Comparison of ENCODE assay signal across 8 cellular contexts in genomic region chr20:13221313-13221672, GRCh38. TPM values are rescaled to one million over a fixed set of nuclear protein-coding genes. Genes with fewer than 3 reads are reported as not detected.
DNase-seq lines count a peak whose midpoint lies in the region; ATAC-seq, FAIRE-seq and TF ChIP-seq lines count a peak whose summit lies in the region.

No MANE protein-coding gene starts in this region.

- H3K27me3 Mint-ChIP-seq in activated T-helper 2 cell treated with anti-CD3 and anti-CD28 coated beads, Interferon-gamma antibody, Interleukin-2, Interleukin-4, amounts not matched to agents 10 μg/mL and 5 μg/mL and 100 μg/mL, durations not matched to agents 14 hours and 24 hours and 36 hours (ENCODE audit: low read depth), result peaks cover 55% of the 10 kb centered on the region

- peaks cover 24% of the 10 kb centered on the region for H3K4me1 Mint-ChIP-seq in activated T-helper 2 cell treated with anti-CD3 and anti-CD28 coated beads, Interferon-gamma antibody, Interleukin-2, Interleukin-4, amounts not matched to agents 10 μg/mL and 5 μg/mL and 100 μg/mL, durations not matched to agents 14 hours and 24 hours and 36 hours (ENCODE audit: low read depth)

- no peak overlapping the region for H2BK15ac ChIP-seq in mesendoderm (replicated peaks; ENCODE audit: low read depth)

- no peak overlapping the region for H2BK5ac ChIP-seq in mesendoderm (ENCODE audit: low read length)

- H3K4me3 Mint-ChIP-seq in activated T-helper 2 cell treated with anti-CD3 and anti-CD28 coated beads, Interferon-gamma antibody, Interleukin-2, Interleukin-4, amounts not matched to agents 10 μg/mL and 5 μg/mL and 100 μg/mL, durations not matched to agents 14 hours and 24 hours and 36 hours (ENCODE audit: low read depth), result no peak overlapping the region

- no peaks in the 10 kb centered on the region; the same call in 1 of the 2 replicates for H3K36me3 ChIP-seq in DND-41 (ENCODE audit: insufficient read depth, low read length)
- no peaks in the 10 kb centered on the region for H3K36me3 ChIP-seq in HCT116 (ENCODE audit: control insufficient read depth in 1 of 2, insufficient read depth in 2 of 2, low read length in 2 of 2)
- no peaks in the 10 kb centered on the region for H3K36me3 ChIP-seq in mesendoderm (ENCODE audit: control insufficient read depth, insufficient read depth, low read length)

- no peak overlapping the region for H3K56ac ChIP-seq in mesendoderm (ENCODE audit: low read length)

- RAD21 ChIA-PET in HCT116 (lab: Charles Lee; ENCODE audit: low non-redundant PET in 1 of 2, low total read pairs in 2 of 2, uncharacterized antibody in 2 of 2, unreplicated experiment in 2 of 2), result no interaction called here

- no peaks in the 10 kb centered on the region for H3K9me2 ChIP-seq in HCT116 (ENCODE audit: insufficient read depth)

- H3K79me2 ChIP-seq in DND-41 (ENCODE audit: insufficient read depth, low read length) (peaks cover 17% of the 10 kb centered on the region), HCT116 (ENCODE audit: insufficient read depth, low read length) (no peaks in the 10 kb centered on the region), mesendoderm (ENCODE audit: control insufficient read depth, insufficient read depth, low read length) (no peaks in the 10 kb centered on the region)

- no peaks in the 10 kb centered on the region for H3K9me3 ChIP-seq in DND-41 (ENCODE audit: insufficient read depth, low read length, severe bottlenecking)
- H3K9me3 ChIP-seq in HCT116 (ENCODE audit: control insufficient read depth in 1 of 2, insufficient read depth in 1 of 2, low read depth in 1 of 2, low read length in 2 of 2), result no peaks in the 10 kb centered on the region

- no peak overlapping the region for H2BK120ac ChIP-seq in mesendoderm (ENCODE audit: low read depth, low read length)

- H3K9me3 Mint-ChIP-seq in activated T-helper 2 cell treated with anti-CD3 and anti-CD28 coated beads, Interferon-gamma antibody, Interleukin-2, Interleukin-4, amounts not matched to agents 10 μg/mL and 5 μg/mL and 100 μg/mL, durations not matched to agents 14 hours and 24 hours and 36 hours, result peaks cover 5% of the 10 kb centered on the region

- no peak overlapping the region for H4K5ac ChIP-seq in mesendoderm (ENCODE audit: low read length)

- peak overlapping the region; percentile 78 for H2AFZ ChIP-seq in DND-41 (ENCODE audit: low read depth, low read length)
- H2AFZ ChIP-seq in HCT116 (ENCODE audit: low read depth, low read length, poor library complexity, severe bottlenecking), result no peak overlapping the region

- H2AK5ac ChIP-seq in mesendoderm (ENCODE audit: low read length), result no peak overlapping the region

- ATAC-seq in DND-41 (ENCODE audit: insufficient read depth, low read depth) (no peak), HCT116 (peak; percentile 61)

- peak overlapping the region; percentile 89 for H3K4me2 ChIP-seq in DND-41 (ENCODE audit: insufficient read depth, low read length)
- H3K4me2 ChIP-seq in HCT116 (ENCODE audit: low read length), result peak overlapping the region; percentile 87; the same call in 1 of the 2 replicates
- H3K4me2 ChIP-seq in mesendoderm (ENCODE audit: low read length), result no peak overlapping the region

- no peak overlapping the region for H3K23ac ChIP-seq in mesendoderm (ENCODE audit: low read length)

- peak overlapping the region; percentile 94 for H3K18ac ChIP-seq in mesendoderm (ENCODE audit: low read length)

- no peak overlapping the region for H3K27ac Mint-ChIP-seq in activated T-helper 2 cell treated with anti-CD3 and anti-CD28 coated beads, Interferon-gamma antibody, Interleukin-2, Interleukin-4, amounts not matched to agents 10 μg/mL and 5 μg/mL and 100 μg/mL, durations not matched to agents 14 hours and 24 hours and 36 hours

- TF ChIP-seq RAD21 in HCT116 (IDR thresholded peaks at IDR 0.05; ENCODE audit: low read depth), result no peak

- H3K4me1 ChIP-seq in DND-41 (ENCODE audit: insufficient read depth, low read length) (peaks cover 39% of the 10 kb centered on the region), HCT116 (ENCODE audit: control insufficient read depth in 1 of 2, insufficient read depth in 2 of 2, low read length in 2 of 2) (peaks cover 4 to 11% of the 10 kb centered on the region in 2 experiments; a peak in 3 of 4 replicates), mesendoderm (ENCODE audit: control insufficient read depth, low read depth, low read length) (peaks cover 4% of the 10 kb centered on the region)

- WGBS in mesendoderm (ENCODE audit: extremely low coverage, insufficient coverage, low lambda C conversion rate), result no CpG with 5 or more reads among the region's 56 CpGs

- no peak for DNase-seq in DND-41
- no peak for DNase-seq in HCT116 (ENCODE audit: low read depth, low spot score)
- no peak for DNase-seq in mesendoderm
- no peak for DNase-seq in activated T-helper 2 cell treated with anti-CD3 and anti-CD28 coated beads, Interferon-gamma antibody, Interleukin-2, Interleukin-4, amounts not matched to agents 10 μg/mL and 5 μg/mL and 100 μg/mL, durations not matched to agents 14 hours and 24 hours and 36 hours (ENCODE audit: low spot score)
- DNase-seq in AG08395 (ENCODE audit: low spot score), result no peak
- no peak for DNase-seq in frontal cortex (ENCODE audit: low spot score in 2 of 2)
- no peak for DNase-seq in NOMO-1 treated with DMSO at 0.1 percent for 48 hours (lab: John Stamatoyannopoulos, UW; ENCODE audit: unreplicated experiment)

- H3K4me3 ChIP-seq in DND-41 (ENCODE audit: low read depth in 1 of 2, low read length in 2 of 2) (peak overlapping the region; percentile 56 to 69; a peak in 3 of 4 replicates), HCT116 (replicated peaks in 1 of 2; ENCODE audit: low read depth in 1 of 2, low read length in 2 of 2) (peak overlapping the region; percentile 39 to 62; a peak in 3 of 4 replicates), WI38 (ENCODE audit: low read depth, low read length) (peak overlapping the region; percentile 38), mesendoderm (ENCODE audit: low read length) (no peak overlapping the region)

- no peaks in the 10 kb centered on the region for H3K27me3 ChIP-seq in DND-41 (ENCODE audit: insufficient read depth, low read length, poor library complexity)
- H3K27me3 ChIP-seq in HCT116 (ENCODE audit: insufficient read depth, low read length), result peaks cover 51% of the 10 kb centered on the region
- peaks cover 21% of the 10 kb centered on the region for H3K27me3 ChIP-seq in mesendoderm (ENCODE audit: insufficient read depth, low read length, poor library complexity)

- no peaks in the 10 kb centered on the region for H4K20me1 ChIP-seq in DND-41 (ENCODE audit: insufficient read depth, low read length)
- H4K20me1 ChIP-seq in HCT116 (ENCODE audit: insufficient read depth), result no peaks in the 10 kb centered on the region

- intact Hi-C loops in HCT116 (cut with micrococcal nuclease), result no loop called here
- intact Hi-C loops in activated T-helper 2 cell treated with anti-CD3 and anti-CD28 coated beads, Interferon-gamma antibody, Interleukin-2, Interleukin-4, amounts not matched to agents 10 μg/mL and 5 μg/mL and 100 μg/mL, durations not matched to agents 14 hours and 24 hours and 36 hours (cut with micrococcal nuclease), result loop anchor here (1.0 to 10.0 kb wide), 3 partner anchors 8 to 564 kb away; partner anchors contain the start of genes ESF1 and NDUFAF5

- POLR2A ChIA-PET in HCT116 (lab: Charles Lee), result no interaction called here

- TF ChIP-seq POLR2A in HCT116 (IDR thresholded peaks at IDR 0.05; ENCODE audit: borderline replicate concordance, extremely low read depth, insufficient read depth, insufficient read length), result no peak

- peak overlapping the region; percentile 67 for H3K9ac ChIP-seq in DND-41 (ENCODE audit: low read depth, low read length)
- no peak overlapping the region for H3K9ac ChIP-seq in HCT116 (ENCODE audit: low read length)
- peak overlapping the region; percentile 37 for H3K9ac ChIP-seq in mesendoderm (ENCODE audit: low read length)

- H3K4ac ChIP-seq in mesendoderm (ENCODE audit: low read depth, low read length), result no peak overlapping the region

- H3K36me3 Mint-ChIP-seq in activated T-helper 2 cell treated with anti-CD3 and anti-CD28 coated beads, Interferon-gamma antibody, Interleukin-2, Interleukin-4, amounts not matched to agents 10 μg/mL and 5 μg/mL and 100 μg/mL, durations not matched to agents 14 hours and 24 hours and 36 hours (ENCODE audit: low read depth), result peaks cover 10% of the 10 kb centered on the region

- TF ChIP-seq CTCF in DND-41 (IDR thresholded peaks at IDR 0.05; ENCODE audit: borderline replicate concordance, extremely low read depth, low read length, poor library complexity, severe bottlenecking) (no peak), HCT116 (IDR thresholded peaks at IDR 0.05 in 2 of 3, conservative IDR thresholded peaks at IDR 0.05 in 1 of 3; ENCODE audit: borderline replicate concordance in 1 of 3, insufficient read depth in 1 of 3, low read depth in 2 of 3, low read length in 2 of 3) (no peak), WI38 (IDR thresholded peaks at IDR 0.05; ENCODE audit: low read depth, low read length) (no peak)

- no peak for FAIRE-seq in frontal cortex (lab: Jason Lieb, UNC)

- CTCF ChIA-PET in HCT116 (lab: Charles Lee), result no interaction called here

- H3K27ac ChIP-seq in DND-41 (ENCODE audit: low read length) (no peak overlapping the region; the same call in 1 of the 2 replicates), HCT116 (ENCODE audit: low read depth, low read length) (no peak overlapping the region; the same call in 1 of the 2 replicates), mesendoderm (ENCODE audit: low read depth, low read length) (no peak overlapping the region)

- H4K8ac ChIP-seq in mesendoderm (ENCODE audit: low read depth, low read length), result no peak overlapping the region

- BruUV-seq in HCT116 (replicated peaks; lab: Mats Ljungman, UMichigan), result no TSS peak

- H3K79me1 ChIP-seq in mesendoderm (ENCODE audit: low read length), result no peaks in the 10 kb centered on the region

TF ChIP-seq in HCT116, 20 proteins besides CTCF, POLR2A, EP300 and RAD21 (continues in another document):
- TF ChIP-seq SIN3A (IDR thresholded peaks at IDR 0.05; ENCODE audit: low read depth) (no peak), EZH2 (IDR thresholded peaks at IDR 0.05) (no peak), ELF1 (IDR thresholded peaks at IDR 0.05; ENCODE audit: borderline replicate concordance, low read depth) (no peak), CBX3 (IDR thresholded peaks at IDR 0.05; ENCODE audit: low read depth) (no peak), EGR1 (IDR thresholded peaks at IDR 0.05; ENCODE audit: low read depth) (no peak), EZH2phosphoT487 (IDR thresholded peaks at IDR 0.05; ENCODE audit: borderline replicate concordance) (no peak), SP1 (IDR thresholded peaks at IDR 0.05; ENCODE audit: low read depth) (no peak)

RNA-seq across cellular contexts. Expression of gene ISM1, which starts 0.2 kb away (rescaled TPM):
- total RNA-seq in HCT116 (2021; ENCODE audit: unreplicated experiment) (0.37 TPM), frontal cortex (1.6 TPM)
- polyA plus RNA-seq in HCT116 (2012), result 0.29 and 0.34 TPM in 2 replicates
- 0.25 TPM for polyA plus RNA-seq in mesendoderm (2013, experiment 1 of 2)
- polyA plus RNA-seq in mesendoderm (2013, experiment 2 of 2), result 0.20 TPM
- 3.9 and 4.0 TPM in 2 replicates for total RNA-seq in activated T-helper 2 cell treated with anti-CD3 and anti-CD28 coated beads, Interferon-gamma antibody, Interleukin-2, Interleukin-4, amounts not matched to agents 10 μg/mL and 5 μg/mL and 100 μg/mL, durations not matched to agents 14 hours and 24 hours and 36 hours
